In the genomic region with DNA sequence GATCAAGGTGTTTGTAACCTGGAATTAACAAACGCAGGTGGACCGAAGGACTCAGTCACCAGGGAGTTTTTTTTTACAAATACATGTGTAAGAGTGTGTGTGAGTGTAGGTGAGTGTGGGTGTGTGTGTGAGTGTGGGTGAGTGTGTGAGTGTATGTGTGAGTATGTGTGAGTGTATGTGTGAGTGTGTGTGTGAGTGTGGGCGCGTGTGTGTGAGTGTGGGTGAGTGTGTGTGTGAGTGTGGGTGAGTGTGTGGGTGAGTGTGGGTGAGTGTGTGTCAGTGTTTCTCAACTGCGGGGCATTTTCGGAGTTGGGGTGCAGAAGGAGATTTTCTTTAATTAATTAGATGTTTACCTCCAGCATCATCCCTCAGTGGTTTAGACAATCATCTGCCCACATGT, we compare ENCODE assay signal across 12 cellular contexts.
DNase-seq lines count a peak whose midpoint lies in the region; ATAC-seq and TF ChIP-seq lines count a peak whose summit lies in the region.
"Had no signal": no experiment of that assay in that cellular context is flagged by ENCODE, and none has a peak within 500 bp of the region (broad histone marks: within the 10 kb centered on the region; RNA-seq: fewer than 3 reads in every experiment).

No MANE protein-coding gene starts in this region.

- H2AFZ ChIP-seq in hepatocyte: no peak overlapping the region

- H3K9me2 ChIP-seq in hepatocyte (replicated peaks; ENCODE audit: insufficient read depth): no peaks in the 10 kb centered on the region

- TF ChIP-seq CTCF in left ventricle myocardium inferior (IDR thresholded peaks at IDR 0.05; ENCODE audit: borderline replicate concordance) (no peak), heart right ventricle (IDR thresholded peaks at IDR 0.05) (no peak), hepatocyte (IDR thresholded peaks at IDR 0.05; ENCODE audit: poor library complexity) (no peak)

- H3K27me3 Mint-ChIP-seq in activated CD4-positive, alpha-beta memory T cell treated with anti-CD3 and anti-CD28 coated beads, Interleukin-2, amount 10 ng/mL, durations not matched to agents 7 days and 5 days: no peaks in the 10 kb centered on the region
- H3K27me3 Mint-ChIP-seq: memory B cell had no signal

- WGBS in heart right ventricle, 2 donors: 81 to 82% methylated on average over 6 of the region's 6 CpGs
- WGBS in thymus: 85% methylated on average over 6 of the region's 6 CpGs
- 90% methylated on average over 6 of the region's 6 CpGs for WGBS in hepatocyte (ENCODE audit: low lambda C conversion rate, missing lambda C conversion rate)

- peak overlapping the region in 1 of 2 donors; percentile 4 for H3K9ac ChIP-seq in duodenal mucosa (ENCODE audit: low read depth in 1 of 2, low read length in 2 of 2)

- peaks cover 43% of the 10 kb centered on the region for H3K36me3 Mint-ChIP-seq in activated CD4-positive, alpha-beta memory T cell treated with anti-CD3 and anti-CD28 coated beads, Interleukin-2, amount 10 ng/mL, durations not matched to agents 7 days and 5 days (ENCODE audit: low read depth)
- H3K36me3 Mint-ChIP-seq: memory B cell had no signal

- H3K27me3 ChIP-seq in left ventricle myocardium inferior (ENCODE audit: low read depth): no peaks in the 10 kb centered on the region
- H3K27me3 ChIP-seq in heart right ventricle: no peaks in the 10 kb centered on the region
- no peaks in the 10 kb centered on the region for H3K27me3 ChIP-seq in duodenal mucosa (ENCODE audit: control insufficient read depth in 1 of 2, insufficient read depth in 2 of 2, low read length in 2 of 2)
- H3K27me3 ChIP-seq in thymus (ENCODE audit: control insufficient read depth, insufficient read depth): no peaks in the 10 kb centered on the region
- H3K27me3 ChIP-seq in hepatocyte: no peaks in the 10 kb centered on the region

- peaks cover 7% of the 10 kb centered on the region for H3K9me3 Mint-ChIP-seq in activated CD4-positive, alpha-beta memory T cell treated with anti-CD3 and anti-CD28 coated beads, Interleukin-2, amount 10 ng/mL, durations not matched to agents 7 days and 5 days

- H3K36me3 ChIP-seq in left ventricle myocardium inferior (no peaks in the 10 kb centered on the region), heart right ventricle (no peaks in the 10 kb centered on the region), duodenal mucosa (ENCODE audit: control insufficient read depth in 1 of 2, insufficient read depth in 2 of 2, low read length in 2 of 2) (no peaks in the 10 kb centered on the region), thymus (ENCODE audit: control insufficient read depth, insufficient read depth) (no peaks in the 10 kb centered on the region), hepatocyte (replicated peaks; ENCODE audit: insufficient read depth, low read depth) (no peaks in the 10 kb centered on the region)

- DNase-seq in left ventricle myocardium inferior: no peak
- DNase-seq in heart right ventricle: no peak
- DNase-seq in activated CD4-positive, alpha-beta memory T cell treated with anti-CD3 and anti-CD28 coated beads, Interleukin-2, amount 10 ng/mL, durations not matched to agents 7 days and 5 days: no peak
- no peak for DNase-seq in hepatocyte (ENCODE audit: low spot score)
- DNase-seq in NCI-H1436 (lab: John Stamatoyannopoulos, UW): no peak
- no peak for DNase-seq in CD1c-positive myeloid dendritic cell (ENCODE audit: extremely low spot score)
- DNase-seq: effector CD8-positive, alpha-beta T cell; NCI-H2081; NCI-H69 had no signal

- peak overlapping the region; percentile 90 for H3K27ac Mint-ChIP-seq in activated CD4-positive, alpha-beta memory T cell treated with anti-CD3 and anti-CD28 coated beads, Interleukin-2, amount 10 ng/mL, durations not matched to agents 7 days and 5 days
- H3K27ac Mint-ChIP-seq: memory B cell had no signal

- peaks cover 57% of the 10 kb centered on the region for H3K4me1 ChIP-seq in left ventricle myocardium inferior
- H3K4me1 ChIP-seq in heart right ventricle: peaks cover 0 to 38% (median 9%) of the 10 kb centered on the region in 9 donors
- peaks cover 32 to 37% of the 10 kb centered on the region in 2 donors for H3K4me1 ChIP-seq in duodenal mucosa (ENCODE audit: control insufficient read depth in 1 of 2, insufficient read depth in 2 of 2, low read length in 2 of 2)
- H3K4me1 ChIP-seq in thymus (ENCODE audit: control insufficient read depth, insufficient read depth, low read length): peaks cover 30% of the 10 kb centered on the region
- H3K4me1 ChIP-seq in hepatocyte (ENCODE audit: insufficient read depth): no peaks in the 10 kb centered on the region

- H3K4me1 Mint-ChIP-seq in activated CD4-positive, alpha-beta memory T cell treated with anti-CD3 and anti-CD28 coated beads, Interleukin-2, amount 10 ng/mL, durations not matched to agents 7 days and 5 days: peaks cover 54% of the 10 kb centered on the region
- H3K4me1 Mint-ChIP-seq: memory B cell had no signal

- peak overlapping the region; percentile 65 for H3K4me3 ChIP-seq in left ventricle myocardium inferior
- peak overlapping the region in 2 of 10 donors; percentile 41 to 44 for H3K4me3 ChIP-seq in heart right ventricle
- peak overlapping the region; percentile 69 to 76 for H3K4me3 ChIP-seq in duodenal mucosa (ENCODE audit: low read depth in 1 of 2, low read length in 2 of 2)
- H3K4me3 ChIP-seq in thymus (ENCODE audit: low read length): peak overlapping the region; percentile 55
- no peak overlapping the region for H3K4me3 ChIP-seq in hepatocyte

- POLR2A ChIA-PET in activated CD4-positive, alpha-beta memory T cell treated with anti-CD3 and anti-CD28 coated beads, Interleukin-2, amount 10 ng/mL, durations not matched to agents 7 days and 5 days (lab: Charles Lee): interaction anchor here (0.7 to 4.0 kb wide), 13 partner anchors 11 to 1296 kb away, joined by 3 to 74 read pairs (median 15); partner anchors contain the start of gene BCL11B

- H3K79me2 ChIP-seq in hepatocyte: no peaks in the 10 kb centered on the region

- H3K4me3 Mint-ChIP-seq in activated CD4-positive, alpha-beta memory T cell treated with anti-CD3 and anti-CD28 coated beads, Interleukin-2, amount 10 ng/mL, durations not matched to agents 7 days and 5 days: peak overlapping the region; percentile 86
- H3K4me3 Mint-ChIP-seq: memory B cell had no signal

- intact Hi-C loops in left ventricle myocardium inferior (cut with micrococcal nuclease): no loop called here
- intact Hi-C loops in heart right ventricle (cut with DNase I): no loop called here

- H3K4me2 ChIP-seq in hepatocyte: no peak overlapping the region

- ATAC-seq in heart right ventricle: no peak

- H3K9me3 ChIP-seq in left ventricle myocardium inferior (replicated peaks) (no peaks in the 10 kb centered on the region), heart right ventricle (peaks cover 0 to 5% (median 0%) of the 10 kb centered on the region in 11 donors), duodenal mucosa (ENCODE audit: control insufficient read depth in 1 of 2, low read length in 2 of 2) (no peaks in the 10 kb centered on the region), thymus (ENCODE audit: control insufficient read depth) (no peaks in the 10 kb centered on the region), hepatocyte (ENCODE audit: low read depth) (no peaks in the 10 kb centered on the region)

- no peaks in the 10 kb centered on the region for H4K20me1 ChIP-seq in hepatocyte (ENCODE audit: insufficient read depth, poor library complexity, severe bottlenecking)

- CTCF ChIA-PET in activated CD4-positive, alpha-beta memory T cell treated with anti-CD3 and anti-CD28 coated beads, Interleukin-2, amount 10 ng/mL, durations not matched to agents 7 days and 5 days (lab: Charles Lee): interaction anchor here (0.6 to 3.7 kb wide), 4 partner anchors 163 to 1297 kb away, joined by 3 to 55 read pairs (median 20); partner anchors contain the start of gene BCL11B

- no peak overlapping the region for H3K27ac ChIP-seq in left ventricle myocardium inferior (replicated peaks)
- H3K27ac ChIP-seq in heart right ventricle: peak overlapping the region in 1 of 10 donors; percentile 85
- no peak overlapping the region for H3K27ac ChIP-seq in duodenal mucosa (ENCODE audit: low read depth, low read length)
- H3K27ac ChIP-seq in thymus (ENCODE audit: low read depth): peak overlapping the region; percentile 80
- H3K27ac ChIP-seq in hepatocyte: no peak overlapping the region
